1 cellular context compared by ENCODE assay signal in the genomic region with DNA sequence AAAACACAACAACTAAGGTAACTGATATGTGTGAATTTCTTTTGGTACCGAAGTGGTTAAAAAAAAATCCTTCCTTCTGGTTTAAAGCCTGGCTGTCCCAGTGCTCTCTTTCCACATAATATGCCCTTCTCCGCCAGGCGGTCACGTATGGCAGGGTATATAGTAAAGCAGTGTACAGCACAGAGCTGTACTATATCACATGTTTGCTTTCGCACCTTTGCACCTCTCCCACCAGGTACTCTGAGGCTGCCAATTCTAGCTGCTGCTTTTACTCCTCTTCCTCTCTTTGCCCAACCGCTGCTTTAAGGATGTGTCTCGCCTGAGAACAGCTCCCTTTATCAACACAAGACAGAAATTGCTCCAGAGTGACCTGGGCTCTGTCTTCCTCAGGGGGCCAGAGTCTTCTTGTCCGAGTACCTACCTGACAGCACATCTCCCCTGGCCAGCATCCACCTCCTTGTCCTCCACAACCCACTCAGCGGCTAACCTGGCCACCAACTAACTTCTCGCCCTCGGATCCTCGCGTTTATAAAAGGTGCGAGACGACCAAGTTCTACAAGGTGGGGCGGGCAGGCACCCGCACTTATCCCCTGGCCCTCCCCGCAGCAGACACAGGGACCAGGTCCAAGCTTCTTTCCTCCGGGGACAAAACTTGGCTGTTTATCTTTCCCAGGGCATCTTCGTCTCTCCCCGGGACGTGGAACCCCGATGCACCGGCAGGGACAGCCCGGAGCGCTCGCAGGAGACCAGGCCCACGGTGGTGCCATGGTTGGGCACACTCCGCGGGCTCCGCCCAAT.
TF ChIP-seq lines count a peak whose summit lies in the region.

No MANE protein-coding gene starts in this region.

TF ChIP-seq in HEK293, 187 proteins besides CTCF, POLR2A, EP300 and RAD21 (continued from another document):
- no peak for TF ChIP-seq PRDM6 (tag by site-specific recombination; IDR thresholded peaks at IDR 0.05)
- TF ChIP-seq ZNF292 (tag by site-specific recombination; IDR thresholded peaks at IDR 0.05; ENCODE audit: borderline replicate concordance, low read depth), result no peak
- TF ChIP-seq ZNF341 (tag by site-specific recombination; IDR thresholded peaks at IDR 0.05; ENCODE audit: low read depth), result peak; percentile 23; the same call in 1 of the 2 replicates
- peak; percentile 78 for TF ChIP-seq ZNF335 (tag by site-specific recombination; conservative IDR thresholded peaks at IDR 0.05)
- no peak for TF ChIP-seq BCL6B (tag by site-specific recombination; IDR thresholded peaks at IDR 0.05)
- no peak for TF ChIP-seq REST (tag by site-specific recombination; IDR thresholded peaks at IDR 0.05)
- peak; percentile 62 for TF ChIP-seq SP3 (tag by site-specific recombination; IDR thresholded peaks at IDR 0.05)
- TF ChIP-seq ZBTB8A (tag by site-specific recombination; IDR thresholded peaks at IDR 0.05), result peak; percentile 79; the same call in 1 of the 2 replicates
- peak; percentile 9; the same call in 1 of the 2 replicates for TF ChIP-seq ZNF2 (tag by site-specific recombination; IDR thresholded peaks at IDR 0.05)
- peak; percentile 74 for TF ChIP-seq ZIC2 (tag by site-specific recombination; IDR thresholded peaks at IDR 0.05)
- TF ChIP-seq, protein P1, sequence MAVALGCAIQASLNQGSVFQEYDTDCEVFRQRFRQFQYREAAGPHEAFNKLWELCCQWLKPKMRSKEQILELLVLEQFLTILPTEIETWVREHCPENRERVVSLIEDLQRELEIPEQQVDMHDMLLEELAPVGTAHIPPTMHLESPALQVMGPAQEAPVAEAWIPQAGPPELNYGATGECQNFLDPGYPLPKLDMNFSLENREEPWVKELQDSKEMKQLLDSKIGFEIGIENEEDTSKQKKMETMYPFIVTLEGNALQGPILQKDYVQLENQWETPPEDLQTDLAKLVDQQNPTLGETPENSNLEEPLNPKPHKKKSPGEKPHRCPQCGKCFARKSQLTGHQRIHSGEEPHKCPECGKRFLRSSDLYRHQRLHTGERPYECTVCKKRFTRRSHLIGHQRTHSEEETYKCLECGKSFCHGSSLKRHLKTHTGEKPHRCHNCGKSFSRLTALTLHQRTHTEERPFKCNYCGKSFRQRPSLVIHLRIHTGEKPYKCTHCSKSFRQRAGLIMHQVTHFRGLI (tag by site-specific recombination; IDR thresholded peaks at IDR 0.05), result peak; percentile 99
- peak; percentile 28; the same call in 1 of the 2 replicates for TF ChIP-seq KLF1 (tag by site-specific recombination; IDR thresholded peaks at IDR 0.05)
- no peak for TF ChIP-seq FEZF1 (tag by site-specific recombination; IDR thresholded peaks at IDR 0.05)
- peak; percentile 83 for TF ChIP-seq ZBTB11 (tag by site-specific recombination; conservative IDR thresholded peaks at IDR 0.05; ENCODE audit: low read depth)
- TF ChIP-seq HIC1 (tag by site-specific recombination; IDR thresholded peaks at IDR 0.05), result peak; percentile 37; the same call in 1 of the 2 replicates
- TF ChIP-seq ZNF513 (tag by site-specific recombination; IDR thresholded peaks at IDR 0.05), result peak; percentile 36; the same call in 1 of the 2 replicates
- no peak for TF ChIP-seq KLF9 (tag by site-specific recombination; IDR thresholded peaks at IDR 0.05; ENCODE audit: low read depth)
- TF ChIP-seq, protein P2, sequence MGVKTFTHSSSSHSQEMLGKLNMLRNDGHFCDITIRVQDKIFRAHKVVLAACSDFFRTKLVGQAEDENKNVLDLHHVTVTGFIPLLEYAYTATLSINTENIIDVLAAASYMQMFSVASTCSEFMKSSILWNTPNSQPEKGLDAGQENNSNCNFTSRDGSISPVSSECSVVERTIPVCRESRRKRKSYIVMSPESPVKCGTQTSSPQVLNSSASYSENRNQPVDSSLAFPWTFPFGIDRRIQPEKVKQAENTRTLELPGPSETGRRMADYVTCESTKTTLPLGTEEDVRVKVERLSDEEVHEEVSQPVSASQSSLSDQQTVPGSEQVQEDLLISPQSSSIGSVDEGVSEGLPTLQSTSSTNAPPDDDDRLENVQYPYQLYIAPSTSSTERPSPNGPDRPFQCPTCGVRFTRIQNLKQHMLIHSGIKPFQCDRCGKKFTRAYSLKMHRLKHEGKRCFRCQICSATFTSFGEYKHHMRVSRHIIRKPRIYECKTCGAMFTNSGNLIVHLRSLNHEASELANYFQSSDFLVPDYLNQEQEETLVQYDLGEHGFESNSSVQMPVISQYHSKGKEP (tag by site-specific recombination; IDR thresholded peaks at IDR 0.05), result no peak
- peak; percentile 92 for TF ChIP-seq GLIS2 (tag by site-specific recombination; IDR thresholded peaks at IDR 0.05)
- TF ChIP-seq ZBTB20 (tag by site-specific recombination; IDR thresholded peaks at IDR 0.05), result peak; percentile 86; the same call in 1 of the 2 replicates
- peak; percentile 60; the same call in 1 of the 2 replicates for TF ChIP-seq ZXDB (tag by site-specific recombination; IDR thresholded peaks at IDR 0.05)
- peak; percentile 51; the same call in 1 of the 2 replicates for TF ChIP-seq ZSCAN30 (tag by site-specific recombination; IDR thresholded peaks at IDR 0.05)
